8 cellular contexts compared by ENCODE assay signal in genomic region chr15:74540761-74541493, GRCh38. TPM values are rescaled to one million over a fixed set of nuclear protein-coding genes. Genes with fewer than 3 reads are reported as not detected.
DNase-seq lines count a peak whose midpoint lies in the region; ATAC-seq and TF ChIP-seq lines count a peak whose summit lies in the region.

Gene ARID3B, plus strand, starts transcription at chr15:74541220. Its CDS starts 2,717 bp downstream, at chr15:74543937.

- no peaks in the 10 kb centered on the region for H3K36me3 ChIP-seq in BE2C

- peak within 1 kb of the TSS; percentile 97 for H3K4me3 ChIP-seq in BE2C (ENCODE audit: low read depth, low read length)

- TF ChIP-seq CTCF in BE2C (IDR thresholded peaks at IDR 0.05; ENCODE audit: low read depth, low read length) = no peak

- DNase-seq in BE2C (peak; percentile 99), GM19240 (ENCODE audit: insufficient read length, low spot score) (peak; percentile 87), NCI-H524 (lab: John Stamatoyannopoulos, UW) (peak; percentile 97 to 98), cerebellum (ENCODE audit: low spot score) (peak; percentile 99), kidney glomerular epithelial cell (lab: John Stamatoyannopoulos, UW) (peak; percentile 91)
- DNase-seq in activated CD4-positive, alpha-beta T cell treated with anti-CD3 and anti-CD28 coated beads for 24 hours (ENCODE audit: low read depth in 2 of 2) = peak; percentile 93 to 97
- peak; percentile 98 for DNase-seq in stimulated activated CD4-positive, alpha-beta T cell treated with anti-CD3 and anti-CD28 coated beads, Interleukin-15, amount 100 ng/mL, for 24 hours

- H3K9me3 ChIP-seq in BE2C = no peaks in the 10 kb centered on the region

- H3K27me3 ChIP-seq in BE2C = peaks cover 3% of the 10 kb centered on the region; the same call in 1 of the 2 replicates

- H3K4me1 ChIP-seq in BE2C = peaks cover 8% of the 10 kb centered on the region; the same call in 1 of the 2 replicates

- ATAC-seq in HG03442 (IDR thresholded peaks at IDR 0.05; ENCODE audit: unreplicated experiment) = peak; percentile 75

RNA-seq across cellular contexts. Expression of gene ARID3B, which starts in this region (rescaled TPM):
- 34.6 TPM for polyA plus RNA-seq in BE2C (2012; ENCODE audit: insufficient read depth, insufficient read length, low read depth)
- 9.6 TPM for total RNA-seq in cerebellum

Comparison
In these comparisons a context has a peak if more than half of its experiments do, and no peak if none do; other contexts are left out.
1. Peak in every context shown above with its lines: DNase-seq, ATAC-seq and H3K4me3 ChIP-seq.